Comparison of ENCODE assay signal across 22 cellular contexts in genomic region chr2:241003047-241003360, GRCh38.
"Had no signal": no experiment of that assay in that cellular context is flagged by ENCODE, and none has a peak within 500 bp of the region (broad histone marks: within the 10 kb centered on the region; RNA-seq: fewer than 3 reads in every experiment).

No MANE protein-coding gene starts in this region.

- DNase-seq: effector CD4-positive, alpha-beta T cell; immature natural killer cell; left lung; lower lobe of right lung; nucleus accumbens; retina; stimulated activated CD4-positive, alpha-beta T cell treated with anti-CD3 and anti-CD28 coated beads, Interleukin-15, amount 100 ng/mL, for 24 hours; stimulated activated CD4-positive, alpha-beta T cell treated with anti-CD3 and anti-CD28 coated beads, Interleukin-1b, Interleukin-23, amount 100 ng/mL, for 48 hours; stimulated activated CD4-positive, alpha-beta T cell treated with anti-CD3 and anti-CD28 coated beads, Interleukin-4, amount 100 ng/mL, for 24 hours; stimulated activated naive B cell treated with anti-CD40 and anti-IgM and Interleukin-4, amounts not matched to agents 10 μg/mL and 1 μg/mL and 100 μg/mL, for 72 hours; stimulated activated naive CD8-positive, alpha-beta T cell treated with anti-CD3 and anti-CD28 coated beads, Interleukin-15, amount 100 ng/mL, for 72 hours had no signal

- H2AFZ ChIP-seq: parathyroid adenoma had no signal

- ATAC-seq: left lung; lower lobe of right lung; natural killer cell; psoas muscle; sciatic nerve; stimulated activated naive B cell treated with anti-CD40 and anti-IgM and Interleukin-4, amounts not matched to agents 10 μg/mL and 1 μg/mL and 100 μg/mL, for 72 hours; stimulated activated naive CD8-positive, alpha-beta T cell treated with anti-CD3 and anti-CD28 coated beads, Interleukin-15, amount 100 ng/mL, for 72 hours had no signal

- H3K27me3 ChIP-seq: testis, tibial nerve had no signal

- H3K9me3 ChIP-seq: testis had no signal

- H3K27ac Mint-ChIP-seq: immature natural killer cell; memory B cell; mesothelial cell of epicardium; natural killer cell; stimulated activated naive B cell treated with anti-CD40 and anti-IgM and Interleukin-4, amounts not matched to agents 10 μg/mL and 1 μg/mL and 100 μg/mL, for 72 hours; stimulated activated naive CD8-positive, alpha-beta T cell treated with anti-CD3 and anti-CD28 coated beads, Interleukin-15, amount 100 ng/mL, for 72 hours had no signal

- H3K9ac ChIP-seq: parathyroid adenoma had no signal

- H3K4me3 ChIP-seq: coronary artery, left lung, lower lobe of right lung, psoas muscle, spleen, testis, tibial nerve had no signal

- H3K4me3 Mint-ChIP-seq: immature natural killer cell; memory B cell; mesothelial cell of epicardium; natural killer cell; neural crest cell; stimulated activated naive B cell treated with anti-CD40 and anti-IgM and Interleukin-4, amounts not matched to agents 10 μg/mL and 1 μg/mL and 100 μg/mL, for 72 hours; stimulated activated naive CD8-positive, alpha-beta T cell treated with anti-CD3 and anti-CD28 coated beads, Interleukin-15, amount 100 ng/mL, for 72 hours had no signal

- H3K4me1 Mint-ChIP-seq: mesothelial cell of epicardium, neural crest cell had no signal

- H3K27ac ChIP-seq: coronary artery, left lung, lower lobe of right lung, parathyroid adenoma, psoas muscle, spleen, testis, tibial nerve had no signal
